1 cellular context compared by ENCODE assay signal in the genomic region with DNA sequence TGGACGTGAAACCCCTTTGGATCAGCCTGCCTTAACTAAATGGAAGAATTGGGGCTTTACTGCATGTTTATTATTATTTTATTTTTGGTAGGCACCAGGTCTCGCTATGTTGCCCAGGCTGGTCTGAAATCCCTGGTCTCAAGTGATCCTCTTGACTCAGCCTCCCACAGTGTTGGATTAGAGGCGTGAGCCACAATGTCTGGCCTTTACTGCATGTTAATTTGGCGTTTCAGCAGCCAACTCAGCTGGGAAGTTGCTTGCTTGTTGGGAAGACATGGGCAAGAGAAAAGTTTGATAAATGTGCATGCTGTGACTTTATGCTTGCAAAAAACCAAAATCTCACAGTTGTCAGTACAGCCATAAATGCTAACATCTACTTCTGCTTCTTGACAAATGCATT.
TF ChIP-seq lines count a peak whose summit lies in the region.

No MANE protein-coding gene starts in this region.

TF ChIP-seq in GM12891, 5 proteins besides CTCF, POLR2A, EP300 and RAD21 (continued from another document):
- TF ChIP-seq POU2F2 (IDR thresholded peaks at IDR 0.05; ENCODE audit: low read depth, low read length) = no peak
